Comparison of ENCODE assay signal across 11 cellular contexts in the genomic region with DNA sequence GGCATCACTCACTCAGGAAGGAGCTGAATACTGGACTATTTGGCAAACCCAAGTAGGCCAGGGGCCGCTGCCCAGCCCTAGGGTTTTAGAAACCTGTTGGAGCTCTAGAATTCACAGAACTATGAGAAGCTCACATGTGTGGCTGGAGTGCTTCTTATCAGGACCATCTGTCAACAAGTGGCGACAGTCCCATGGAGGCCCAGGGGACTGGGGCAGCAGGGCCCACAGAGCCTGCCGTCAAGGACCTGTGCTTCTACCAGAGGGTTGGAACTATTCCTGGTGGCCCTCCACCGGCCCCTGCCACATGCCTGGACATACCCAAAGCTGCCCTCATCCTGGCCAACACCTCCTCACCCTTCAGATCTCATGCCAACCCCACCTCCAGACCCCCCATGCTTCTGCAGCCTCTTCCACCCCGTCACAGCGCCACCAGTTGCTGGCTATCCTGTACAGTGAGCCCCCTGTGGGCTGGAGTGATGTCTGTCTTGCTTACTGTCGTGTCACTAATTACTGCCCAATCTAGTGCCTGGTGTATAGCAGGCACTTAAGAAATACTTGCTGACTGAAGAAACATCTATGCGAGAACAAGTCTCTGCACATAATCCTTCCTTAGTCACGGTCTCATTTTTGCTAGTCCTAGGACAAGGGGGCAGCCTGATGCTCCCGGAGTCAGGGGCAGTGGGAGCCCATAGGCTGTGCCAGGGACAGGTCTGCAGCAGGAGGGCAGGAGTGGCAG. TPM values are rescaled to one million over a fixed set of nuclear protein-coding genes. Genes with fewer than 3 reads are reported as not detected.
A peak's percentile ranks its signal among the peaks of the same experiment; 100 is the strongest.
DNase-seq lines count a peak whose midpoint lies in the region; ATAC-seq and TF ChIP-seq lines count a peak whose summit lies in the region.
"Had no signal": no experiment of that assay in that cellular context is flagged by ENCODE, and none has a peak within 500 bp of the region (broad histone marks: within the 10 kb centered on the region; RNA-seq: fewer than 3 reads in every experiment).

No MANE protein-coding gene starts in this region.

- no TSS peak for BruUV-seq in HCT116 (replicated peaks; lab: Mats Ljungman, UMichigan)

- H3K4me2 ChIP-seq in BLaER1 treated with 17β-estradiol and CSF1 and Interleukin-3, amounts not matched to agents 10 nM and 100 nM: peak overlapping the region; percentile 30 to 87 (median 71)
- peak overlapping the region; percentile 57 for H3K4me2 ChIP-seq in HCT116 (ENCODE audit: low read length)

- H3K9me2 ChIP-seq in HCT116 (ENCODE audit: insufficient read depth): no peaks in the 10 kb centered on the region

- H3K36me3 Mint-ChIP-seq in brain: peaks cover 55% of the 10 kb centered on the region
- H3K36me3 Mint-ChIP-seq in memory B cell: peaks cover 47% of the 10 kb centered on the region

- H3K27me3 Mint-ChIP-seq in brain (peaks cover 3% of the 10 kb centered on the region), memory B cell (no peaks in the 10 kb centered on the region)

- no peak for DNase-seq in HCT116 (ENCODE audit: low read depth, low spot score)
- DNase-seq in memory B cell (ENCODE audit: low spot score in 2 of 2): no peak
- DNase-seq in effector CD4-positive, alpha-beta T cell: no peak
- DNase-seq in central memory CD4-positive, alpha-beta T cell: no peak
- DNase-seq: gastrocnemius medialis, NCI-H774 had no signal

- no peak overlapping the region for H2AFZ ChIP-seq in HCT116 (ENCODE audit: low read depth, low read length, poor library complexity, severe bottlenecking)

- TF ChIP-seq CTCF in HCT116 (IDR thresholded peaks at IDR 0.05 in 2 of 3, conservative IDR thresholded peaks at IDR 0.05 in 1 of 3; ENCODE audit: borderline replicate concordance in 1 of 3, insufficient read depth in 1 of 3, low read depth in 2 of 3, low read length in 2 of 3) (no peak), brain (conservative IDR thresholded peaks at IDR 0.05) (no peak)

- H3K4me1 Mint-ChIP-seq in brain: peaks cover 46% of the 10 kb centered on the region
- H3K4me1 Mint-ChIP-seq in memory B cell: peaks cover 2% of the 10 kb centered on the region

- intact Hi-C loops in HCT116 (cut with micrococcal nuclease): no loop called here

- no peak overlapping the region for H3K4me3 ChIP-seq in BLaER1 treated with 17β-estradiol and CSF1 and Interleukin-3, amounts not matched to agents 10 nM and 100 nM
- H3K4me3 ChIP-seq in HCT116 (replicated peaks in 1 of 2; ENCODE audit: low read depth in 1 of 2, low read length in 2 of 2): no peak overlapping the region
- H3K4me3 ChIP-seq: gastrocnemius medialis had no signal

- H3K36me3 ChIP-seq in BLaER1 treated with 17β-estradiol and CSF1 and Interleukin-3, amounts not matched to agents 10 nM and 100 nM: peaks cover 71 to 100% (median 85%) of the 10 kb centered on the region in 11 experiments
- peaks cover 26 to 29% of the 10 kb centered on the region in 2 experiments for H3K36me3 ChIP-seq in HCT116 (ENCODE audit: control insufficient read depth in 1 of 2, insufficient read depth in 2 of 2, low read length in 2 of 2)

- ATAC-seq in HCT116 (no peak), memory B cell (ENCODE audit: low read depth) (no peak), GM19467 (IDR thresholded peaks at IDR 0.05; ENCODE audit: unreplicated experiment) (no peak), GM18907 (IDR thresholded peaks at IDR 0.05; ENCODE audit: unreplicated experiment) (no peak)
- ATAC-seq: gastrocnemius medialis had no signal

- peaks cover 36 to 69% (median 64%) of the 10 kb centered on the region in 10 experiments for H3K4me1 ChIP-seq in BLaER1 treated with 17β-estradiol and CSF1 and Interleukin-3, amounts not matched to agents 10 nM and 100 nM
- peaks cover 24 to 33% of the 10 kb centered on the region in 2 experiments for H3K4me1 ChIP-seq in HCT116 (ENCODE audit: control insufficient read depth in 1 of 2, insufficient read depth in 2 of 2, low read length in 2 of 2)

- H3K4me3 Mint-ChIP-seq in brain (no peak overlapping the region), memory B cell (no peak overlapping the region)
- H3K4me3 Mint-ChIP-seq: nephron had no signal

- TF ChIP-seq RAD21 in HCT116 (IDR thresholded peaks at IDR 0.05; ENCODE audit: low read depth): no peak

- no peaks in the 10 kb centered on the region for H3K9me3 ChIP-seq in BLaER1 treated with 17β-estradiol and CSF1 and Interleukin-3, amounts not matched to agents 10 nM and 100 nM (replicated peaks in 1 of 11)
- H3K9me3 ChIP-seq in HCT116 (ENCODE audit: control insufficient read depth in 1 of 2, insufficient read depth in 1 of 2, low read depth in 1 of 2, low read length in 2 of 2): no peaks in the 10 kb centered on the region
- H3K9me3 ChIP-seq: gastrocnemius medialis had no signal

- POLR2A ChIA-PET in HCT116 (lab: Charles Lee): no interaction called here

- no peak for TF ChIP-seq POLR2A in HCT116 (IDR thresholded peaks at IDR 0.05; ENCODE audit: borderline replicate concordance, extremely low read depth, insufficient read depth, insufficient read length)

- H3K27ac Mint-ChIP-seq in brain: peak overlapping the region; percentile 33 to 95 (median 79)
- H3K27ac Mint-ChIP-seq in memory B cell: peak overlapping the region; percentile 53
- H3K27ac Mint-ChIP-seq: nephron had no signal

- H3K79me2 ChIP-seq in HCT116 (ENCODE audit: insufficient read depth, low read length): no peaks in the 10 kb centered on the region

- RAD21 ChIA-PET in HCT116 (lab: Charles Lee; ENCODE audit: low non-redundant PET in 1 of 2, low total read pairs in 2 of 2, uncharacterized antibody in 2 of 2, unreplicated experiment in 2 of 2): no interaction called here

- H3K9ac ChIP-seq in BLaER1 treated with 17β-estradiol and CSF1 and Interleukin-3, amounts not matched to agents 10 nM and 100 nM: peak overlapping the region in 7 of 11 experiments; percentile 7 to 66 (median 43); a peak in 11 of 22 replicates
- no peak overlapping the region for H3K9ac ChIP-seq in HCT116 (ENCODE audit: low read length)

- H4K20me1 ChIP-seq in BLaER1 treated with 17β-estradiol and CSF1 and Interleukin-3, amounts not matched to agents 10 nM and 100 nM: peaks cover 0 to 100% (median 41%) of the 10 kb centered on the region in 11 experiments; a peak in 20 of 22 replicates
- no peaks in the 10 kb centered on the region; the same call in 1 of the 2 replicates for H4K20me1 ChIP-seq in HCT116 (ENCODE audit: insufficient read depth)

- CTCF ChIA-PET in HCT116 (lab: Charles Lee): interaction anchor here (1.4 kb wide), 1 partner anchor 16 kb away, joined by 3 read pairs; no protein-coding TSS in a partner anchor

- no peaks in the 10 kb centered on the region for H3K27me3 ChIP-seq in BLaER1 treated with 17β-estradiol and CSF1 and Interleukin-3, amounts not matched to agents 10 nM and 100 nM
- no peaks in the 10 kb centered on the region for H3K27me3 ChIP-seq in HCT116 (ENCODE audit: insufficient read depth, low read length)
- H3K27me3 ChIP-seq: gastrocnemius medialis had no signal

- H3K9me3 Mint-ChIP-seq in brain (no peaks in the 10 kb centered on the region), memory B cell (no peaks in the 10 kb centered on the region)
- H3K9me3 Mint-ChIP-seq: nephron had no signal

- H3K27ac ChIP-seq in BLaER1 treated with 17β-estradiol and CSF1 and Interleukin-3, amounts not matched to agents 10 nM and 100 nM: peak overlapping the region in 7 of 11 experiments; percentile 26 to 72 (median 63); a peak in 14 of 22 replicates
- H3K27ac ChIP-seq in HCT116 (ENCODE audit: low read depth, low read length): peak overlapping the region; percentile 32; the same call in 1 of the 2 replicates

TF ChIP-seq in HCT116, 20 proteins besides CTCF, POLR2A, EP300 and RAD21:
- TF ChIP-seq CEBPB (IDR thresholded peaks at IDR 0.05; ENCODE audit: low read depth) (no peak), EZH2phosphoT487 (IDR thresholded peaks at IDR 0.05; ENCODE audit: borderline replicate concordance) (no peak), ZFX (IDR thresholded peaks at IDR 0.05) (no peak), SP1 (IDR thresholded peaks at IDR 0.05; ENCODE audit: low read depth) (no peak), SIN3A (IDR thresholded peaks at IDR 0.05; ENCODE audit: low read depth) (no peak), EZH2 (IDR thresholded peaks at IDR 0.05) (no peak), ZNF274 (IDR thresholded peaks at IDR 0.05; ENCODE audit: low read depth, low read length) (no peak), SRF (IDR thresholded peaks at IDR 0.05; ENCODE audit: low read depth) (no peak), POLR2AphosphoS5 (IDR thresholded peaks at IDR 0.05; ENCODE audit: low read depth, low read length) (no peak)
- TF ChIP-seq, protein P1, sequence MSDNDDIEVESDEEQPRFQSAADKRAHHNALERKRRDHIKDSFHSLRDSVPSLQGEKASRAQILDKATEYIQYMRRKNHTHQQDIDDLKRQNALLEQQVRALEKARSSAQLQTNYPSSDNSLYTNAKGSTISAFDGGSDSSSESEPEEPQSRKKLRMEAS (IDR thresholded peaks at IDR 0.05): no peak

RNA-seq across cellular contexts. Expression of a gene that starts 27.2 kb away (rescaled TPM):
- 0.96 TPM for total RNA-seq in HCT116 (2021; ENCODE audit: unreplicated experiment)
- 0.70 and 0.73 TPM in 2 replicates for polyA plus RNA-seq in HCT116 (2012)
- 6.5 TPM for polyA plus RNA-seq in brain (ENCODE audit: insufficient read depth, low read depth, low replicate concordance)

RNA-seq across cellular contexts. Expression of a gene that starts 36.3 kb away (rescaled TPM):
- total RNA-seq in HCT116 (2021; ENCODE audit: unreplicated experiment): 29.4 TPM
- 21.6 and 22.7 TPM in 2 replicates for polyA plus RNA-seq in HCT116 (2012)
- 20.4 TPM for polyA plus RNA-seq in brain (ENCODE audit: insufficient read depth, low read depth, low replicate concordance)

RNA-seq across cellular contexts. Expression of a gene that starts 45.6 kb away (rescaled TPM):
- total RNA-seq in HCT116 (2021; ENCODE audit: unreplicated experiment): 60.4 TPM
- 52.9 and 54.6 TPM in 2 replicates for polyA plus RNA-seq in HCT116 (2012)
- polyA plus RNA-seq in brain (ENCODE audit: insufficient read depth, low read depth, low replicate concordance): 92.7 TPM
